In genomic region chr2:219998099-219998498, GRCh38 we compare ENCODE assay signal across 1 cellular context.
TF ChIP-seq lines count a peak whose summit lies in the region.

No MANE protein-coding gene starts in this region.

TF ChIP-seq in IMR-90, 13 proteins besides CTCF, POLR2A, EP300 and RAD21 (continued from another document):
- TF ChIP-seq ELK1 (IDR thresholded peaks at IDR 0.05; ENCODE audit: borderline replicate concordance, low read depth, low read length) (no peak), RCOR1 (IDR thresholded peaks at IDR 0.05; ENCODE audit: insufficient replicate concordance, low read length) (no peak), CEBPB (IDR thresholded peaks at IDR 0.05; ENCODE audit: low read depth, low read length) (no peak), NFE2L2 (IDR thresholded peaks at IDR 0.05; ENCODE audit: low read depth, low read length) (no peak), USF2 (IDR thresholded peaks at IDR 0.05; ENCODE audit: low read depth, low read length) (no peak), MXI1 (IDR thresholded peaks at IDR 0.05; ENCODE audit: borderline replicate concordance, low read depth, low read length) (no peak), SMC3 (IDR thresholded peaks at IDR 0.05; ENCODE audit: low read depth, low read length) (no peak)
